In genomic region chr2:46299365-46300263, GRCh38 we compare ENCODE assay signal across 8 cellular contexts. TPM values are rescaled to one million over a fixed set of nuclear protein-coding genes. Genes with fewer than 3 reads are reported as not detected.
DNase-seq lines count a peak whose midpoint lies in the region; ATAC-seq and TF ChIP-seq lines count a peak whose summit lies in the region.

No MANE protein-coding gene starts in this region.

- peak; percentile 36 for DNase-seq in G401 (ENCODE audit: low spot score)
- peak; percentile 80 for DNase-seq in NB4 (ENCODE audit: low read depth)
- peak; percentile 83 for DNase-seq in amniotic epithelial cell (ENCODE audit: low read depth)
- peak; percentile 81 for DNase-seq in left cardiac atrium
- DNase-seq in trophoblast cell, result peak; percentile 66 to 72
- no peak for DNase-seq in NK-92 (lab: John Stamatoyannopoulos, UW; ENCODE audit: unreplicated experiment)

- peaks cover 58% of the 10 kb centered on the region for H3K79me2 ChIP-seq in trophoblast cell (ENCODE audit: control insufficient read depth, insufficient read depth, low read length, poor library complexity)

- H4K12ac ChIP-seq in trophoblast cell (ENCODE audit: low read depth, low read length), result no peak overlapping the region

- intact Hi-C loops in left cardiac atrium (cut with DNase I), result loop anchor here (2.0 to 10.0 kb wide), 7 partner anchors 35 to 237 kb away; no protein-coding TSS in a partner anchor

- peak overlapping the region; percentile 9 for H2BK120ac ChIP-seq in trophoblast cell (ENCODE audit: insufficient read depth, low read length, poor library complexity)

- WGBS in trophoblast cell (ENCODE audit: extremely low coverage, insufficient coverage, insufficient read length), result no CpG with 5 or more reads among the region's 40 CpGs

- no peaks in the 10 kb centered on the region for H3K9me3 ChIP-seq in trophoblast cell (ENCODE audit: insufficient read depth, low read depth, low read length)

- in situ Hi-C loops in G401 (cut with HindIII; ENCODE audit: low sequenced_read_pairs), result no loop called here

- H4K91ac ChIP-seq in trophoblast cell (ENCODE audit: low read depth, low read length), result peak overlapping the region; percentile 74

- peaks cover 42% of the 10 kb centered on the region for H3K79me1 ChIP-seq in trophoblast cell (ENCODE audit: low read length)

- H3K9ac ChIP-seq in trophoblast cell (ENCODE audit: low read length), result peak overlapping the region; percentile 92

- H2BK5ac ChIP-seq in trophoblast cell (ENCODE audit: low read depth, low read length, poor library complexity), result peak overlapping the region; percentile 86

- H3K36me3 ChIP-seq in trophoblast cell (ENCODE audit: control insufficient read depth in 1 of 2, insufficient read depth in 2 of 2, low read length in 2 of 2), result peaks cover 18 to 21% of the 10 kb centered on the region in 2 experiments

- peak overlapping the region; percentile 81 for H3K4me2 ChIP-seq in trophoblast cell (ENCODE audit: low read length)

- no peak overlapping the region for H2AFZ ChIP-seq in trophoblast cell (ENCODE audit: insufficient read depth, low read length, poor library complexity)

- H2AK5ac ChIP-seq in trophoblast cell (ENCODE audit: low read length), result no peak overlapping the region

- no peak overlapping the region for H3K23ac ChIP-seq in trophoblast cell (ENCODE audit: low read length)

- ATAC-seq in left cardiac atrium (peak; percentile 28 to 42), GM19397 (IDR thresholded peaks at IDR 0.05; ENCODE audit: unreplicated experiment) (no peak), HG03175 (IDR thresholded peaks at IDR 0.05; ENCODE audit: unreplicated experiment) (no peak)

- peak overlapping the region; percentile 79 for H3K27ac ChIP-seq in trophoblast cell (ENCODE audit: low read depth, low read length)

- H3K14ac ChIP-seq in trophoblast cell (ENCODE audit: low read length), result peak overlapping the region; percentile 96

- H3K18ac ChIP-seq in trophoblast cell (ENCODE audit: low read length), result peak overlapping the region; percentile 91

- H2BK12ac ChIP-seq in trophoblast cell (ENCODE audit: low read length), result no peak overlapping the region

- TF ChIP-seq POLR2A in NB4 (IDR thresholded peaks at IDR 0.05; ENCODE audit: extremely low read depth, insufficient read length), result no peak

- peak overlapping the region; percentile 48 for H4K8ac ChIP-seq in trophoblast cell (ENCODE audit: low read depth, low read length)

- H3K4ac ChIP-seq in trophoblast cell (ENCODE audit: low read depth, low read length), result peak overlapping the region; percentile 98

- H3K4me3 ChIP-seq in NB4 (ENCODE audit: low read depth, low read length) (peak overlapping the region; percentile 29), trophoblast cell (ENCODE audit: low read depth, low read length) (peak overlapping the region; percentile 91)

- H3K27me3 ChIP-seq in trophoblast cell (ENCODE audit: insufficient read depth, low read length), result no peaks in the 10 kb centered on the region

- peaks cover 14 to 22% of the 10 kb centered on the region in 2 experiments for H3K4me1 ChIP-seq in trophoblast cell (ENCODE audit: control insufficient read depth in 1 of 2, insufficient read depth in 2 of 2, low read length in 2 of 2)

- no peak for TF ChIP-seq CTCF in NB4 (IDR thresholded peaks at IDR 0.05; ENCODE audit: low read depth, low read length)

RNA-seq across cellular contexts. Expression of gene EPAS1, which starts 2.4 kb away (rescaled TPM):
- 0.03 TPM in 1 of 2 replicates, not detected in the other for total RNA-seq in G401 (2014; rRNA removed; shearing (Covaris generic))
- total RNA-seq in left cardiac atrium, result 100 to 1,000 TPM; 262 to 377 TPM
- 1,165 and 1,253 TPM in 2 replicates for polyA plus RNA-seq in trophoblast cell (2013)

Comparison
In these comparisons a context has a peak if more than half of its experiments do, and no peak if none do; other contexts are left out.
1. ATAC-seq: peak in left cardiac atrium (2 of 2); none in GM19397 (single experiment) and HG03175 (single experiment).
2. RNA of gene EPAS1, which starts 2.4 kb away (total RNA-seq): 262 to 377 TPM in left cardiac atrium; 0.03 TPM in G401; every median in the first group is over 100 times any median in the second.